ENCODE assay signal across 9 cellular contexts in the genomic region with DNA sequence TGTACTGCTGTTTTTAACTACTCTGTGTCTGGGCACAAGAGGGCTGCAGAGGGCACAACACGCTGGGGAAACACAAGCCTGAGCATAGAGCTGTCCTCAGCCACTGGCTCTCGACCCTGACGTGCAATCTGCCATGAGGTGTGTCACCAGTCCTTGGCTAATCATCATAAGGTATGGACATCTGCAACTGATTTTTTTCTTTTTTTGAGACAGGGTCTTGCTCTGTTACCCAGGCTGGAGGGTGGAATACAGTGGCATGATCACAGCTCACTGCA. TPM values are rescaled to one million over a fixed set of nuclear protein-coding genes. Genes with fewer than 3 reads are reported as not detected.
DNase-seq lines count a peak whose midpoint lies in the region; ATAC-seq, FAIRE-seq and TF ChIP-seq lines count a peak whose summit lies in the region.
"Had no signal": no experiment of that assay in that cellular context is flagged by ENCODE, and none has a peak within 500 bp of the region (broad histone marks: within the 10 kb centered on the region; RNA-seq: fewer than 3 reads in every experiment).

No MANE protein-coding gene starts in this region.

- no peak overlapping the region for H3K4me3 ChIP-seq in ACC112 (ENCODE audit: low read depth, low read length)
- no peak overlapping the region for H3K4me3 ChIP-seq in PC-3 (ENCODE audit: low read length)
- no peak overlapping the region for H3K4me3 ChIP-seq in endothelial cell of umbilical vein (replicated peaks in 1 of 3; ENCODE audit: insufficient read depth in 1 of 3, low read depth in 1 of 3, low read length in 3 of 3)
- no peak overlapping the region for H3K4me3 ChIP-seq in pancreas

- BruUV-seq in PC-3 (replicated peaks; lab: Mats Ljungman, UMichigan), result no TSS peak
- no TSS peak for BruUV-seq in endothelial cell of umbilical vein (replicated peaks; lab: Mats Ljungman, UMichigan)

- TF ChIP-seq POLR2A in endothelial cell of umbilical vein (IDR thresholded peaks at IDR 0.05; ENCODE audit: low read depth, low read length), result no peak

- DNase-seq in PC-3 (no peak), endothelial cell of umbilical vein (ENCODE audit: low read depth, low spot score) (no peak), pancreas (no peak), NCI-H524 treated with DMSO at 0.1 percent for 48 hours (lab: John Stamatoyannopoulos, UW) (no peak), glomerular visceral epithelial cell (ENCODE audit: extremely low spot score) (no peak), GM10248 (ENCODE audit: extremely low spot score) (no peak)
- no peak for DNase-seq in stimulated activated CD4-positive, alpha-beta T cell treated with anti-CD3 and anti-CD28 coated beads, Interleukin-4, amount 100 ng/mL, for 24 hours
- DNase-seq: foreskin fibroblast had no signal

- no peaks in the 10 kb centered on the region; the same call in 1 of the 2 replicates for H3K36me3 ChIP-seq in ACC112 (ENCODE audit: insufficient read depth, low read length)
- H3K36me3 ChIP-seq in PC-3 (ENCODE audit: low read depth, low read length), result peaks cover 14% of the 10 kb centered on the region; the same call in 1 of the 2 replicates
- H3K36me3 ChIP-seq in endothelial cell of umbilical vein (ENCODE audit: control insufficient read depth in 2 of 2, extremely low read depth in 1 of 2, insufficient read depth in 2 of 2, low read length in 2 of 2), result no peaks in the 10 kb centered on the region
- no peaks in the 10 kb centered on the region for H3K36me3 ChIP-seq in pancreas

- peaks cover 76% of the 10 kb centered on the region for H3K79me2 ChIP-seq in ACC112 (ENCODE audit: control insufficient read depth, insufficient read depth, low read length, unreplicated experiment)
- H3K79me2 ChIP-seq in PC-3 (ENCODE audit: low read length), result peaks cover 91% of the 10 kb centered on the region
- peaks cover 88% of the 10 kb centered on the region for H3K79me2 ChIP-seq in endothelial cell of umbilical vein (ENCODE audit: control insufficient read depth, insufficient read depth, low read length)

- H3K27ac ChIP-seq in ACC112 (ENCODE audit: low read depth, low read length), result peak overlapping the region; percentile 98
- H3K27ac ChIP-seq in PC-3 (ENCODE audit: low read length), result peak overlapping the region; percentile 93
- peak overlapping the region; percentile 100 for H3K27ac ChIP-seq in endothelial cell of umbilical vein (ENCODE audit: insufficient read depth, low read depth, low read length)
- H3K27ac ChIP-seq in pancreas, result peak overlapping the region in 3 of 4 donors; percentile 5 to 83 (median 77)

- H2AFZ ChIP-seq in ACC112 (ENCODE audit: low read length, unreplicated experiment), result no peak overlapping the region
- H2AFZ ChIP-seq in PC-3 (ENCODE audit: low read length), result no peak overlapping the region
- H2AFZ ChIP-seq in endothelial cell of umbilical vein (ENCODE audit: low read depth, low read length), result no peak overlapping the region

- POLR2A ChIA-PET in PC-3 (lab: Charles Lee; ENCODE audit: unreplicated experiment), result interaction anchor here (0.8 kb wide), 1 partner anchor 35 kb away, joined by 9 read pairs; the partner anchor contains the start of gene RPLP0
- POLR2A ChIA-PET in endothelial cell of umbilical vein (lab: Charles Lee), result interaction anchor here (1.0 to 2.9 kb wide), 3 partner anchors 11 to 55 kb away, joined by 3 to 23 read pairs (median 4); partner anchors contain the start of genes RNU4-2 and RPLP0
- POLR2A ChIA-PET in GM10248 (lab: Yijun Ruan, JAX), result interaction anchor here (1.3 to 1.8 kb wide), 2 partner anchors 35 to 55 kb away, joined by 5 to 11 read pairs; partner anchors contain the start of gene RPLP0

- H3F3A ChIP-seq in PC-3 (ENCODE audit: low read length, unreplicated experiment), result peaks cover 28% of the 10 kb centered on the region

- intact Hi-C loops in PC-3 (cut with micrococcal nuclease) (no loop called here), endothelial cell of umbilical vein (cut with micrococcal nuclease) (no loop called here), pancreas (cut with DNase I) (no loop called here)

- peak overlapping the region; percentile 65 for H3K4me2 ChIP-seq in PC-3 (ENCODE audit: low read length)
- H3K4me2 ChIP-seq in endothelial cell of umbilical vein (ENCODE audit: insufficient read depth, low read length), result no peak overlapping the region

- dilution Hi-C loops in endothelial cell of umbilical vein (cut with MboI; ENCODE audit: extremely low pct_ligation_motif_present, low sequenced_read_pairs), result no loop called here

- WGBS in pancreas, 2 donors, result 82 to 92% methylated on average over 3 of the region's 3 CpGs

- ATAC-seq in PC-3, result no peak
- no peak for ATAC-seq in pancreas

- H3K9me3 ChIP-seq in PC-3 (ENCODE audit: low read length) (no peaks in the 10 kb centered on the region), endothelial cell of umbilical vein (replicated peaks; ENCODE audit: control insufficient read depth, insufficient read depth, low read length) (no peaks in the 10 kb centered on the region), pancreas (no peaks in the 10 kb centered on the region)

- CTCF ChIA-PET in PC-3 (lab: Charles Lee) (interaction anchor here (0.7 to 1.4 kb wide), 2 partner anchors 26 to 118 kb away, joined by 3 to 6 read pairs; no protein-coding TSS in a partner anchor), endothelial cell of umbilical vein (lab: Charles Lee) (interaction anchor here (2.3 to 24.5 kb wide), 2 partner anchors 9 to 21 kb away, joined by 19 to 906 read pairs; partner anchors contain the start of gene PXN), GM10248 (lab: Yijun Ruan, JAX) (interaction anchor here (0.8 to 17.2 kb wide), 7 partner anchors 9 to 66 kb away, joined by 3 to 271 read pairs (median 5); partner anchors contain the start of genes PXN and SIRT4)

- peaks cover 14% of the 10 kb centered on the region; the same call in 1 of the 2 replicates for H4K20me1 ChIP-seq in PC-3 (ENCODE audit: low read length)
- H4K20me1 ChIP-seq in endothelial cell of umbilical vein (replicated peaks; ENCODE audit: control insufficient read depth, extremely low read depth, insufficient read depth, low read length), result no peaks in the 10 kb centered on the region

- H3K9ac ChIP-seq in PC-3 (ENCODE audit: low read length), result no peak overlapping the region; the same call in 1 of the 2 replicates
- no peak overlapping the region for H3K9ac ChIP-seq in endothelial cell of umbilical vein (replicated peaks; ENCODE audit: extremely low read depth, insufficient read depth, low read length)

- no peaks in the 10 kb centered on the region for H3K27me3 ChIP-seq in ACC112 (ENCODE audit: insufficient read depth, low read length)
- H3K27me3 ChIP-seq in PC-3 (ENCODE audit: low read length), result no peaks in the 10 kb centered on the region
- no peaks in the 10 kb centered on the region for H3K27me3 ChIP-seq in endothelial cell of umbilical vein (ENCODE audit: control insufficient read depth in 2 of 2, insufficient read depth in 2 of 2, low read length in 2 of 2)
- H3K27me3 ChIP-seq in pancreas, result no peaks in the 10 kb centered on the region

- no peaks in the 10 kb centered on the region for H3K9me2 ChIP-seq in PC-3 (replicated peaks; ENCODE audit: low read length)

- H3K4me1 ChIP-seq in ACC112 (ENCODE audit: control insufficient read depth, insufficient read depth, low read length, unreplicated experiment) (peaks cover 88% of the 10 kb centered on the region), PC-3 (ENCODE audit: insufficient read depth, low read length) (peaks cover 86% of the 10 kb centered on the region), endothelial cell of umbilical vein (ENCODE audit: control insufficient read depth, extremely low read depth, insufficient read depth, low read length) (peaks cover 88% of the 10 kb centered on the region), pancreas (peaks cover 28 to 55% (median 31%) of the 10 kb centered on the region in 3 donors)

- FAIRE-seq in endothelial cell of umbilical vein (lab: Jason Lieb, UNC), result no peak
- FAIRE-seq in pancreas (lab: Jason Lieb, UNC), result no peak

- no peak for TF ChIP-seq CTCF in PC-3 (conservative IDR thresholded peaks at IDR 0.05; ENCODE audit: low read depth, low read length)
- TF ChIP-seq CTCF in endothelial cell of umbilical vein (IDR thresholded peaks at IDR 0.05; ENCODE audit: extremely low read depth in 1 of 2, insufficient read depth in 1 of 2, low read depth in 1 of 2, low read length in 2 of 2), result no peak
- TF ChIP-seq CTCF in pancreas (IDR thresholded peaks at IDR 0.05), result no peak
- TF ChIP-seq CTCF in GM10248 (IDR thresholded peaks at IDR 0.05; ENCODE audit: control extremely low read depth, extremely low read depth, low read depth, missing control alignments), result no peak

- no peaks in the 10 kb centered on the region for H3K9me1 ChIP-seq in endothelial cell of umbilical vein (replicated peaks; ENCODE audit: control insufficient read depth, extremely low read depth, insufficient read depth, low read length)

RNA-seq across cellular contexts. Expression of gene PXN, which starts 29.5 kb away (rescaled TPM):
- total RNA-seq in PC-3 (2014; rRNA removed), result 313 and 413 TPM in 2 replicates
- total RNA-seq in endothelial cell of umbilical vein, result 228 and 258 TPM in 2 replicates
- polyA plus RNA-seq in endothelial cell of umbilical vein, result 132 and 192 TPM in 2 replicates
- polyA plus RNA-seq in endothelial cell of umbilical vein (2011; cell fraction: cytosol; rRNA removed), result 97.5 and 108 TPM in 2 replicates
- 253 and 301 TPM in 2 replicates for polyA plus RNA-seq in endothelial cell of umbilical vein (2011; cell fraction: nucleus; rRNA removed)
- 204 and 280 TPM in 2 replicates for polyA plus RNA-seq in endothelial cell of umbilical vein (2012)
- polyA minus RNA-seq in endothelial cell of umbilical vein, result 119 and 149 TPM in 2 replicates
- 23.4 TPM for polyA minus RNA-seq in endothelial cell of umbilical vein (2011; cell fraction: cytosol; rRNA and poly(A)+ RNA removed)
- polyA minus RNA-seq in endothelial cell of umbilical vein (2011; cell fraction: nucleus; rRNA and poly(A)+ RNA removed), result 96.7 and 110 TPM in 2 replicates
- 10 to 100 TPM; 20.9 to 37.5 (median 26.2) TPM for total RNA-seq in pancreas
- 10 to 100 TPM; 45.4 to 59.0 TPM for polyA plus RNA-seq in pancreas

RNA-seq across cellular contexts. Expression of gene RPLP0, which starts 35.1 kb away (rescaled TPM):
- total RNA-seq in PC-3 (2014; rRNA removed) (6,714 and 7,550 TPM in 2 replicates), endothelial cell of umbilical vein (2,020 and 2,099 TPM in 2 replicates), pancreas (1,000 to 10,000 TPM; 1,016 to 2,628 (median 1,602) TPM)
- polyA plus RNA-seq in endothelial cell of umbilical vein (7,015 and 7,522 TPM in 2 replicates), pancreas (1,000 to 10,000 TPM; 1,778 to 1,915 TPM)
- polyA plus RNA-seq in endothelial cell of umbilical vein (2011; cell fraction: cytosol; rRNA removed), result 8,040 and 8,266 TPM in 2 replicates
- polyA plus RNA-seq in endothelial cell of umbilical vein (2011; cell fraction: nucleus; rRNA removed), result 2,768 and 3,060 TPM in 2 replicates
- polyA plus RNA-seq in endothelial cell of umbilical vein (2012), result 2,884 and 3,284 TPM in 2 replicates
- 3,611 and 3,830 TPM in 2 replicates for polyA minus RNA-seq in endothelial cell of umbilical vein
- 2,139 TPM for polyA minus RNA-seq in endothelial cell of umbilical vein (2011; cell fraction: cytosol; rRNA and poly(A)+ RNA removed)
- polyA minus RNA-seq in endothelial cell of umbilical vein (2011; cell fraction: nucleus; rRNA and poly(A)+ RNA removed), result 516 and 595 TPM in 2 replicates

RNA-seq across cellular contexts. Expression of gene GCN1, which starts 41.5 kb away (rescaled TPM):
- total RNA-seq in PC-3 (2014; rRNA removed), result 254 and 334 TPM in 2 replicates
- total RNA-seq in endothelial cell of umbilical vein, result 79.1 and 101 TPM in 2 replicates
- polyA plus RNA-seq in endothelial cell of umbilical vein, result 30.1 and 38.3 TPM in 2 replicates
- 27.7 and 31.9 TPM in 2 replicates for polyA plus RNA-seq in endothelial cell of umbilical vein (2011; cell fraction: cytosol; rRNA removed)
- 308 and 543 TPM in 2 replicates for polyA plus RNA-seq in endothelial cell of umbilical vein (2011; cell fraction: nucleus; rRNA removed)
- polyA plus RNA-seq in endothelial cell of umbilical vein (2012), result 52.5 and 53.9 TPM in 2 replicates
- polyA minus RNA-seq in endothelial cell of umbilical vein, result 134 and 148 TPM in 2 replicates
- 86.0 TPM for polyA minus RNA-seq in endothelial cell of umbilical vein (2011; cell fraction: cytosol; rRNA and poly(A)+ RNA removed)
- polyA minus RNA-seq in endothelial cell of umbilical vein (2011; cell fraction: nucleus; rRNA and poly(A)+ RNA removed), result 132 and 142 TPM in 2 replicates
- 10 to 100 TPM; 35.3 to 54.1 (median 40.4) TPM for total RNA-seq in pancreas
- 10 to 100 TPM; 18.9 to 32.4 TPM for polyA plus RNA-seq in pancreas

RNA-seq across cellular contexts. Expression of gene RNU4-2, which starts 55.6 kb away (rescaled TPM):
- total RNA-seq in PC-3 (2014; rRNA removed) (under 0.01 TPM in 2 replicates), endothelial cell of umbilical vein (2,424 and 7,220 TPM in 2 replicates), pancreas (1,000 to 10,000 TPM; 3,497 to 6,395 (median 4,297) TPM)
- polyA plus RNA-seq in endothelial cell of umbilical vein (under 0.01 TPM in 2 replicates), pancreas (not detected)
- polyA plus RNA-seq in endothelial cell of umbilical vein (2011; cell fraction: cytosol; rRNA removed), result under 0.01 TPM in 2 replicates
- polyA plus RNA-seq in endothelial cell of umbilical vein (2011; cell fraction: nucleus; rRNA removed), result under 0.01 TPM in 2 replicates
- polyA plus RNA-seq in endothelial cell of umbilical vein (2012), result 82.7 and 305 TPM in 2 replicates
- polyA minus RNA-seq in endothelial cell of umbilical vein, result under 0.01 TPM in 2 replicates
- polyA minus RNA-seq in endothelial cell of umbilical vein (2011; cell fraction: cytosol; rRNA and poly(A)+ RNA removed), result 34,060 TPM
- under 0.01 TPM in 2 replicates for polyA minus RNA-seq in endothelial cell of umbilical vein (2011; cell fraction: nucleus; rRNA and poly(A)+ RNA removed)

RNA-seq across cellular contexts. Expression of gene RNU4-1, which starts 57.0 kb away (rescaled TPM):
- total RNA-seq in PC-3 (2014; rRNA removed) (under 0.01 TPM in 2 replicates), endothelial cell of umbilical vein (2,141 and 7,155 TPM in 2 replicates), pancreas (1,000 to 10,000 TPM in 5 of 6 donors, 100 to 1,000 TPM in 1; 597 to 2,620 (median 1,226) TPM)
- polyA plus RNA-seq in endothelial cell of umbilical vein (under 0.01 TPM in 2 replicates), pancreas (not detected)
- under 0.01 TPM in 1 of 2 replicates, not detected in the other for polyA plus RNA-seq in endothelial cell of umbilical vein (2011; cell fraction: cytosol; rRNA removed)
- under 0.01 TPM in 2 replicates for polyA plus RNA-seq in endothelial cell of umbilical vein (2011; cell fraction: nucleus; rRNA removed)
- polyA plus RNA-seq in endothelial cell of umbilical vein (2012), result 82.7 and 366 TPM in 2 replicates
- under 0.01 TPM in 2 replicates for polyA minus RNA-seq in endothelial cell of umbilical vein
- 35,848 TPM for polyA minus RNA-seq in endothelial cell of umbilical vein (2011; cell fraction: cytosol; rRNA and poly(A)+ RNA removed)
- polyA minus RNA-seq in endothelial cell of umbilical vein (2011; cell fraction: nucleus; rRNA and poly(A)+ RNA removed), result under 0.01 TPM in 2 replicates
